Comparison of ENCODE assay signal across 8 cellular contexts in the genomic region with DNA sequence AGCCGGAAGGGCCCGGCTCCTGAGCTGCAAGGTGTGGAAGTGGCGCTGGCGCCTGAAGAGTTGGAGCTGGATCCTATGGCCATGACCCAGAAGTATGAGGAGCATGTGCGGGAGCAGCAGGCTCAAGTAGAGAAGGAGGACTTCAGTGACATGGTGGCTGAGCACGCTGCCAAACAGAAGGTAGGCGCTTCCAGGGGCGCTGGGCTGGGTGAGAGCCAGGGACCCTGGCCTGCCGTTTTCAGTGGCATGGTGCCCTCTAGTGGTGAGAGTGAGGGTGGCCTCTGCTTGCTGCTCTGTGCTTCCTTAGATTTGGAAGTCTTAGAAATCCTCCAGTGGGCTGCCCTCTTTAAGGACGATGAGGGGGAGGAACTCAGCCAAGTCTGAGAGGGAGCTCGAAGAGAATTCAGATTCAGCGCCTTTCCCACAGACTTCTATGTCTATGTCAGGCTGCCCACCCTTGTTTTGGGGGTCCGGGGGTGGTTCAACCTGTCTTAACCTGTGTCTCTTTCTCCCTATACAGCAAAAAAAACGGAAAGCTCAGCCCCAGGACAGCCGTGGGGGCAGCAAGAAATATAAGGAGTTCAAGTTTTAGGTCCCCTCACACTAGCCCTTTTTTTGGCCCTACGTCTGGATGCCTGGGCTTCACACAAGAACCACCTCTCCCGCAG. TPM values are rescaled to one million over a fixed set of nuclear protein-coding genes. Genes with fewer than 3 reads are reported as not detected.
DNase-seq lines count a peak whose midpoint lies in the region; ATAC-seq and TF ChIP-seq lines count a peak whose summit lies in the region.

No MANE protein-coding gene starts in this region.

- peak overlapping the region; percentile 92 for H3K27ac ChIP-seq in WERI-Rb-1
- peak overlapping the region; percentile 88 to 98 for H3K27ac ChIP-seq in breast epithelium

- TF ChIP-seq CTCF in GM12872 (IDR thresholded peaks at IDR 0.05; ENCODE audit: insufficient read depth, low read depth, low read length): peak; percentile 94
- TF ChIP-seq CTCF in WERI-Rb-1 (IDR thresholded peaks at IDR 0.05; ENCODE audit: low read depth, low read length): peak; percentile 95
- TF ChIP-seq CTCF in breast epithelium (IDR thresholded peaks at IDR 0.05): peak; percentile 71 to 80 (median 72)

- ATAC-seq in GM21619 (IDR thresholded peaks at IDR 0.05; ENCODE audit: unreplicated experiment): no peak
- no peak for ATAC-seq in GM21529 (IDR thresholded peaks at IDR 0.05; ENCODE audit: unreplicated experiment)

- DNase-seq in NCI-H1694 treated with DMSO at 0.1 percent for 48 hours (lab: John Stamatoyannopoulos, UW) (peak; percentile 58), WERI-Rb-1 (peak; percentile 90), breast epithelium (ENCODE audit: low spot score in 2 of 2) (peak; percentile 51 to 73), inferior parietal cortex (ENCODE audit: extremely low spot score) (peak; percentile 72)
- DNase-seq in stimulated activated CD4-positive, alpha-beta T cell treated with anti-CD3 and anti-CD28 coated beads, Interleukin-12 subunit alpha, Interleukin-12 subunit beta, amount 100 ng/mL, for 48 hours (ENCODE audit: low read depth in 2 of 3, low spot score in 1 of 3): peak; percentile 62 to 81 (median 70)

- no peaks in the 10 kb centered on the region for H3K9me3 ChIP-seq in WERI-Rb-1 (ENCODE audit: severe bottlenecking)
- H3K9me3 ChIP-seq in breast epithelium: no peaks in the 10 kb centered on the region

- TF ChIP-seq POLR2A in breast epithelium (IDR thresholded peaks at IDR 0.05): no peak

- H3K36me3 ChIP-seq in WERI-Rb-1 (peaks cover 71% of the 10 kb centered on the region), breast epithelium (peaks cover 14% of the 10 kb centered on the region)

- intact Hi-C loops in breast epithelium (cut with DNase I; ENCODE audit: low total_unique reads): no loop called here

- no peak overlapping the region for H3K4me3 ChIP-seq in WERI-Rb-1 (ENCODE audit: low read depth, low read length)
- no peak overlapping the region for H3K4me3 ChIP-seq in breast epithelium

- no peaks in the 10 kb centered on the region for H3K27me3 ChIP-seq in WERI-Rb-1 (ENCODE audit: insufficient read depth, low read depth, severe bottlenecking)
- no peaks in the 10 kb centered on the region for H3K27me3 ChIP-seq in breast epithelium

- H3K4me1 ChIP-seq in breast epithelium: no peaks in the 10 kb centered on the region

RNA-seq across cellular contexts. Expression of gene PACS1, which starts 1.8 kb away (rescaled TPM):
- 10 to 100 TPM; 37.9 to 40.6 (median 38.6) TPM for total RNA-seq in breast epithelium

RNA-seq across cellular contexts. Expression of gene SF3B2, which starts 16.1 kb away (rescaled TPM):
- 100 to 1,000 TPM; 144 to 163 (median 154) TPM for total RNA-seq in breast epithelium

RNA-seq across cellular contexts. Expression of gene GAL3ST3, which starts 19.3 kb away (rescaled TPM):
- under 1 TPM in 1 of 3 donors, not detected in 2; 0.29 TPM for total RNA-seq in breast epithelium

RNA-seq across cellular contexts. Expression of gene CATSPER1, which starts 42.0 kb away (rescaled TPM):
- 1 to 10 TPM in 1 of 3 donors, under 1 TPM in 1, not detected in 1; 0.32 to 1.3 TPM for total RNA-seq in breast epithelium

RNA-seq across cellular contexts. Expression of gene CST6, which starts 56.5 kb away (rescaled TPM):
- under 1 TPM in 2 of 3 donors, not detected in 1; 0.59 to 0.98 TPM for total RNA-seq in breast epithelium
